In genomic region chr9:88998506-88998905, GRCh38 we compare ENCODE assay signal across 17 cellular contexts. TPM values are rescaled to one million over a fixed set of nuclear protein-coding genes. Genes with fewer than 3 reads are reported as not detected.
A peak's percentile ranks its signal among the peaks of the same experiment; 100 is the strongest.
DNase-seq lines count a peak whose midpoint lies in the region; ATAC-seq, FAIRE-seq and TF ChIP-seq lines count a peak whose summit lies in the region.
"Had no signal": no experiment of that assay in that cellular context is flagged by ENCODE, and none has a peak within 500 bp of the region (broad histone marks: within the 10 kb centered on the region; RNA-seq: fewer than 3 reads in every experiment).

No MANE protein-coding gene starts in this region.

- TF ChIP-seq CTCF in K562 (IDR thresholded peaks at IDR 0.05 in 2 of 3, conservative IDR thresholded peaks at IDR 0.05 in 1 of 3; ENCODE audit: insufficient read depth in 2 of 3, low read depth in 1 of 3, low read length in 3 of 3) (no peak), tibial artery (IDR thresholded peaks at IDR 0.05) (no peak)

- no CpG with 5 or more reads among the region's 2 CpGs for WGBS in K562 (ENCODE audit: insufficient coverage, low coverage, missing lambda C conversion rate)
- 17% methylated on average over 2 of the region's 2 CpGs for WGBS in right cardiac atrium

- DNase-seq in NCI-H446 (lab: John Stamatoyannopoulos, UW) (peak; percentile 35 to 58), NCI-H446 treated with DMSO at 0.1 percent for 48 hours (lab: John Stamatoyannopoulos, UW) (no peak), K562 (ENCODE audit: extremely low read depth in 1 of 4, low spot score in 3 of 4) (no peak), right cardiac atrium (no peak), tibial artery (peak in 1 of 2 donors; percentile 26), NCI-H345 treated with DMSO at 0.1 percent for 48 hours (lab: John Stamatoyannopoulos, UW; ENCODE audit: unreplicated experiment) (no peak), NCI-H1092 (lab: John Stamatoyannopoulos, UW) (no peak)
- DNase-seq: COR-L47; endodermal cell; H7; Kasumi-1; natural killer cell; NCI-H1694 treated with DMSO at 0.1 percent for 48 hours; NCI-H526; stimulated activated naive CD8-positive, alpha-beta T cell treated with anti-CD3 and anti-CD28 coated beads, Interleukin-15, Interleukin-2, amounts not matched to agents 100 U/mL and 50 U/mL, for 24 hours had no signal

- H3K27me3 ChIP-seq in K562 (ENCODE audit: control insufficient read depth in 2 of 2, insufficient read depth in 2 of 2, low read length in 2 of 2) (peaks cover 0 to 31% of the 10 kb centered on the region in 2 experiments; a peak in 2 of 5 replicates), right cardiac atrium (ENCODE audit: control insufficient read depth, insufficient read depth) (no peaks in the 10 kb centered on the region), tibial artery (no peaks in the 10 kb centered on the region)
- H3K27me3 ChIP-seq: body of pancreas had no signal

- ATAC-seq in K562 (no peak), right cardiac atrium (peak in 1 of 2 donors; percentile 2), HG02884 (IDR thresholded peaks at IDR 0.05; ENCODE audit: unreplicated experiment) (no peak)
- ATAC-seq: natural killer cell; stimulated activated naive CD8-positive, alpha-beta T cell treated with anti-CD3 and anti-CD28 coated beads, Interleukin-15, Interleukin-2, amounts not matched to agents 100 U/mL and 50 U/mL, for 24 hours had no signal

- no peaks in the 10 kb centered on the region for H3K9me1 ChIP-seq in K562 (ENCODE audit: control insufficient read depth, insufficient read depth, low read length)

- BruUV-seq in K562 (replicated peaks; lab: Mats Ljungman, UMichigan) = no TSS peak

- TF ChIP-seq EP300 in K562 (IDR thresholded peaks at IDR 0.05; ENCODE audit: low read length) = no peak

- no peak overlapping the region for H3K4me2 ChIP-seq in K562 (ENCODE audit: insufficient read depth, low read length)

- in situ Hi-C loops in K562 (cut with MboI) = no loop called here

- no peaks in the 10 kb centered on the region for H4K20me1 ChIP-seq in K562 (replicated peaks; ENCODE audit: control insufficient read depth, insufficient read depth, low read length)

- H3K9me3 ChIP-seq in K562 (replicated peaks; ENCODE audit: control insufficient read depth, insufficient read depth, low read depth, low read length) (no peaks in the 10 kb centered on the region), right cardiac atrium (ENCODE audit: control insufficient read depth, low read length) (no peaks in the 10 kb centered on the region), tibial artery (no peaks in the 10 kb centered on the region)
- H3K9me3 ChIP-seq: body of pancreas had no signal

- TF ChIP-seq POLR2A in K562 (conservative IDR thresholded peaks at IDR 0.05) = no peak

- no peak overlapping the region for H3K9ac ChIP-seq in K562 (ENCODE audit: insufficient read depth in 1 of 2, low read depth in 2 of 2, low read length in 2 of 2)

- intact Hi-C loops in K562 (cut with micrococcal nuclease) (loop anchor here (10.0 kb wide), 1 partner anchor 314 kb away; no protein-coding TSS in a partner anchor), right cardiac atrium (cut with DNase I) (loop anchor here (10.0 kb wide), 5 partner anchors 124 to 274 kb away; no protein-coding TSS in a partner anchor), tibial artery (cut with DNase I; ENCODE audit: low total_unique reads) (loop anchor here (10.0 kb wide), 2 partner anchors 184 to 1284 kb away; no protein-coding TSS in a partner anchor)

- CTCF ChIA-PET in K562 (lab: Yijun Ruan, JAX; ENCODE audit: low intra/inter-chr PET ratio) = no interaction called here

- H3K4me3 ChIP-seq in K562 = no peak overlapping the region
- H3K4me3 ChIP-seq in right cardiac atrium (ENCODE audit: low read length) = no peak overlapping the region
- no peak overlapping the region for H3K4me3 ChIP-seq in tibial artery
- H3K4me3 ChIP-seq: body of pancreas had no signal

- no peak overlapping the region for H2AFZ ChIP-seq in K562 (ENCODE audit: low read depth, low read length)

- H3K79me2 ChIP-seq in K562 (ENCODE audit: control insufficient read depth, insufficient read depth, low read length) = no peaks in the 10 kb centered on the region

- POLR2A ChIA-PET in K562 (lab: Yijun Ruan, JAX) = no interaction called here

- H3K27ac ChIP-seq in K562 (ENCODE audit: extremely low read depth, low read depth, low read length) (no peak overlapping the region), right cardiac atrium (ENCODE audit: low read length) (peak overlapping the region; percentile 61), tibial artery (peak overlapping the region; percentile 75 to 92)

- H3K4me1 ChIP-seq in K562 (replicated peaks in 1 of 2; ENCODE audit: control insufficient read depth in 2 of 2, insufficient read depth in 2 of 2, low read length in 2 of 2) (peaks cover 3 to 9% of the 10 kb centered on the region in 2 experiments; a peak in 3 of 5 replicates), right cardiac atrium (ENCODE audit: control insufficient read depth, insufficient read depth, low read length) (peaks cover 9% of the 10 kb centered on the region), tibial artery (peaks cover 8 to 82% (median 68%) of the 10 kb centered on the region in 4 donors)

- no peak for TF ChIP-seq RAD21 in K562 (CRISPR knock-in tag; conservative IDR thresholded peaks at IDR 0.05 in 1 of 2, IDR thresholded peaks at IDR 0.05 in 1 of 2)

- FAIRE-seq in K562 (lab: Jason Lieb, UNC) = no peak

- H3K36me3 ChIP-seq in K562 (ENCODE audit: control insufficient read depth, insufficient read depth, low read length) = no peaks in the 10 kb centered on the region
- H3K36me3 ChIP-seq in tibial artery = peaks cover 28 to 32% (median 29%) of the 10 kb centered on the region in 3 donors

TF ChIP-seq in K562, 482 proteins besides CTCF, POLR2A, EP300 and RAD21:
- TF ChIP-seq HNRNPH1 (optimal IDR thresholded peaks at IDR 0.05; ENCODE audit: low read depth, low read length) = no peak
- TF ChIP-seq ERF (CRISPR knock-in tag; IDR thresholded peaks at IDR 0.05) = no peak
- TF ChIP-seq CGGBP1 (CRISPR knock-in tag; IDR thresholded peaks at IDR 0.05) = no peak
- peak; percentile 27; the same call in 1 of the 2 replicates for TF ChIP-seq NFIC (IDR thresholded peaks at IDR 0.05)

RNA-seq across cellular contexts. Expression of gene S1PR3, which starts 7.2 kb away (rescaled TPM):
- total RNA-seq in K562 (2011; cell fraction: chromatin; rRNA removed; ENCODE audit: low replicate concordance) = 2.3 and 3.4 TPM in 2 replicates
- 1.6 and 3.8 TPM in 2 replicates for total RNA-seq in K562 (2011; cell fraction: nucleolus; rRNA removed)
- 2.1 and 3.8 TPM in 2 replicates for total RNA-seq in K562 (2011; cell fraction: nucleoplasm; rRNA removed)
- 0.20 and 0.23 TPM in 2 replicates for total RNA-seq in K562 (2014; rRNA removed)
- 0.22 and 0.26 TPM in 2 replicates for total RNA-seq in K562 (2014; rRNA removed; fragmentation: Illumina TruSeq; extraction: Trizol)
- total RNA-seq in K562 (2015; rRNA removed; fragmentation: Illumina TruSeq; extraction: Trizol) = 0.26 and 0.29 TPM in 2 replicates
- total RNA-seq in K562 (2021) = 0.31 and 0.33 TPM in 2 replicates
- polyA plus RNA-seq in K562 (2011; rRNA removed) = 0.38 and 2.0 TPM in 2 replicates
- polyA plus RNA-seq in K562 (2011; cell fraction: cytosol; rRNA removed) = 0.44 and 2.0 TPM in 2 replicates
- 0.41 and 2.3 TPM in 2 replicates for polyA plus RNA-seq in K562 (2011; cell fraction: nucleus; rRNA removed)
- 0.37 and 0.39 TPM in 2 replicates for polyA plus RNA-seq in K562 (2012)
- polyA plus RNA-seq in K562 (2014; fragmentation: Illumina TruSeq; extraction: Trizol) = 0.31 and 0.43 TPM in 2 replicates
- polyA plus RNA-seq in K562 (2014; fragmentation: Nextera tagmentation; extraction: Ambion mirVana) = under 1 TPM; 0.03 to 0.07 TPM
- polyA plus RNA-seq in K562 (2014; rRNA removed) = 0.36 and 0.85 TPM in 2 replicates
- 0.33 and 3.3 TPM in 2 replicates for polyA minus RNA-seq in K562 (2011; rRNA and poly(A)+ RNA removed)
- polyA minus RNA-seq in K562 (2011; cell fraction: cytosol; rRNA and poly(A)+ RNA removed) = 1.4 TPM in 1 of 2 replicates, not detected in the other
- polyA minus RNA-seq in K562 (2011; cell fraction: nucleus; rRNA and poly(A)+ RNA removed) = 0.22 and 1.9 TPM in 2 replicates
- total RNA-seq in right cardiac atrium = 10 to 100 TPM; 37.2 to 51.6 (median 38.3) TPM
- polyA plus RNA-seq in right cardiac atrium = 24.9 TPM

Comparison
In these comparisons a context has a peak if more than half of its experiments do, and no peak if none do; other contexts are left out.
1. DNase-seq: peak in NCI-H446 (2 of 2); none in NCI-H446 treated with DMSO at 0.1 percent for 48 hours (single experiment), K562 (0 of 4), right cardiac atrium (0 of 3), NCI-H345 treated with DMSO at 0.1 percent for 48 hours (single experiment) and NCI-H1092 (single experiment).
2. RNA of gene S1PR3, which starts 7.2 kb away (total RNA-seq): 37.2 to 51.6 TPM in right cardiac atrium; 0.20 to 3.8 TPM in K562; every median in the first group is over 4 times any median in the second.